ENCODE assay signal across 12 cellular contexts in genomic region chr17:3137494-3137893, GRCh38. TPM values are rescaled to one million over a fixed set of nuclear protein-coding genes. Genes with fewer than 3 reads are reported as not detected.
"Had no signal": no experiment of that assay in that cellular context is flagged by ENCODE, and none has a peak within 500 bp of the region (broad histone marks: within the 10 kb centered on the region; RNA-seq: fewer than 3 reads in every experiment).

No MANE protein-coding gene starts in this region.

RNA-seq across cellular contexts. Expression of gene OR1G1, which starts 10.1 kb away (rescaled TPM):
- total RNA-seq: OCI-LY7, PC-3, PC-9, Peyer's patch, Right ventricle myocardium inferior, Right ventricle myocardium superior, RPMI7951, SJCRH30, SJSA1, SK-MEL-5, T-cell had no signal
- polyA plus RNA-seq: SK-N-SH had no signal

RNA-seq across cellular contexts. Expression of gene OR1D2, which starts 33.3 kb away (rescaled TPM):
- total RNA-seq: OCI-LY7, PC-3, PC-9, Peyer's patch, Right ventricle myocardium inferior, Right ventricle myocardium superior, RPMI7951, SJCRH30, SJSA1, SK-MEL-5, T-cell had no signal
- polyA plus RNA-seq: SK-N-SH had no signal

RNA-seq across cellular contexts. Expression of gene OR1A2, which starts 59.8 kb away (rescaled TPM):
- total RNA-seq: OCI-LY7, PC-3, PC-9, Peyer's patch, Right ventricle myocardium inferior, Right ventricle myocardium superior, RPMI7951, SJCRH30, SJSA1, SK-MEL-5, T-cell had no signal
- polyA plus RNA-seq: SK-N-SH had no signal
